Comparison of ENCODE assay signal across 34 cellular contexts in the genomic region with DNA sequence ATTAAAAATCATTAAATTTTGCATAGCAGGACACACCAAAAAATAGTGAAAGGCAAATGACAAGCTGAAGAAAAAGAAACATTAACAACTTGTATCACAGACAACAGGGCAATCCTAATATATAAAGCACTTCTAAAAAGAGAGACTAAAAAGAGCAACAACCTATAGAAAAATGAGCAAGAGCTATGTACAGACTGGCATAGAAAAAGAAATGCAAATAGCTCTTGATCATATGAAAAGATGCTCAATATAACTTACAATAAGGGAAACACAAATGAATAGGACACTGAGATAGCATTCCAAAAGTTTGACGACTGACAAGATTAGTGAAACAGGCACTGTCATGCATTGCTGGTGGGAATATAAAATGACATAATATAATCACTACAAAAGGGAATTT.
"Had no signal": no experiment of that assay in that cellular context is flagged by ENCODE, and none has a peak within 500 bp of the region (broad histone marks: within the 10 kb centered on the region; RNA-seq: fewer than 3 reads in every experiment).

No MANE protein-coding gene starts in this region.

- H3K4me3 ChIP-seq: MG63 had no signal

- H3K36me3 ChIP-seq: MG63 had no signal

- H3K27me3 ChIP-seq: MG63 had no signal

- DNase-seq: Karpas-422, Kasumi-1, MG63, MM.1S, MV-4-11, NCI-H1048, NCI-H1092, NCI-H1092 treated with DMSO at 0.1 percent for 48 hours, NCI-H1105, NCI-H1105 treated with DMSO at 0.1 percent for 48 hours, NCI-H1417, NCI-H1417 treated with DMSO at 0.1 percent for 48 hours, NCI-H1436, NCI-H1436 treated with DMSO at 0.1 percent for 48 hours, NCI-H146, NCI-H1694, NCI-H1694 treated with DMSO at 0.1 percent for 48 hours, NCI-H187, NCI-H187 treated with DMSO at 0.1 percent for 48 hours, NCI-H1930, NCI-H2029, NCI-H2029 treated with DMSO at 0.1 percent for 48 hours, NCI-H2081, NCI-H2081 treated with DMSO at 0.1 percent for 48 hours, NCI-H2107, NCI-H2171, NCI-H2171 treated with DMSO at 0.1 percent for 48 hours, NCI-H2227 treated with DMSO at 0.1 percent for 48 hours, NCI-H226, NCI-H345, NCI-H446, NCI-H446 treated with DMSO at 0.1 percent for 48 hours, NCI-H510A treated with DMSO at 0.1 percent for 48 hours, NCI-H524 had no signal

- H3K9me3 ChIP-seq: MG63 had no signal
